1 cellular context compared by ENCODE assay signal in the genomic region with DNA sequence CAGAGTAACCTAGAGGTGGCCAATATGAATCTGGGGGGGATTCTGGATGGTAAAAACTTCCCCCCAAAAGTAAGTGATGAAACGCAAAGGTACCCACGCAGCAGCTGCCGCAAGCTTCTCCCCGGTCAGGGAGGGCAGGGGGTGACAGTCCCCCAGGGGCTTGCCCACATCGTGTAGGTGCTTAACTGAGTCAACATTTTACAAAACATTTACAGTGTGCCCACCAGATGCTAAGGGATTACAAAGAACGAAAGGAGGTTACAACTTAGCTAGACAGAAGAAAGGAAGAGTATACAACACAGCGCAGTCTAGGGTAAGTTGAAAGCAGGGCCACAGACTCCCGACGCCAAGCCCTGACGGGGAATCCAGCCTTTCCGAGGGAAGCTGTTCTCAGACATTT.
TF ChIP-seq lines count a peak whose summit lies in the region.

No MANE protein-coding gene starts in this region.

TF ChIP-seq in H1, 55 proteins besides CTCF, POLR2A, EP300 and RAD21:
- TF ChIP-seq BCL11A (IDR thresholded peaks at IDR 0.05; ENCODE audit: low read depth in 2 of 2, low read length in 2 of 2) (no peak), TAF7 (optimal IDR thresholded peaks at IDR 0.05; ENCODE audit: borderline replicate concordance, low read depth, low read length) (no peak)
